In genomic region chr9:128034821-128035764, GRCh38 we compare ENCODE assay signal across 8 cellular contexts. TPM values are rescaled to one million over a fixed set of nuclear protein-coding genes. Genes with fewer than 3 reads are reported as not detected.
DNase-seq lines count a peak whose midpoint lies in the region; ATAC-seq, FAIRE-seq and TF ChIP-seq lines count a peak whose summit lies in the region.

No MANE protein-coding gene starts in this region.

- peak; percentile 95 for TF ChIP-seq CTCF in kidney (IDR thresholded peaks at IDR 0.05; ENCODE audit: borderline replicate concordance, extremely low read depth, insufficient read depth)

- H3K27ac ChIP-seq in kidney (ENCODE audit: low read depth in 2 of 2, low read length in 2 of 2), result no peak overlapping the region

- H3K9me3 ChIP-seq in kidney (ENCODE audit: control insufficient read depth in 1 of 2, low read length in 2 of 2), result no peaks in the 10 kb centered on the region

- FAIRE-seq in kidney (lab: Jason Lieb, UNC), result no peak

- H3K4me3 ChIP-seq in kidney (ENCODE audit: low read length in 2 of 2), result no peak overlapping the region

- ATAC-seq in HG03108 (IDR thresholded peaks at IDR 0.05; ENCODE audit: unreplicated experiment) (peak; percentile 46), GM18873 (IDR thresholded peaks at IDR 0.05; ENCODE audit: low FRiP score, unreplicated experiment) (no peak)

- no peaks in the 10 kb centered on the region for H3K4me1 ChIP-seq in kidney (ENCODE audit: control insufficient read depth in 1 of 2, insufficient read depth in 1 of 2, low read depth in 1 of 2, low read length in 2 of 2)

- H3K9ac ChIP-seq in kidney (ENCODE audit: low read length in 2 of 2), result peak overlapping the region in 1 of 2 donors; percentile 15

- peak; percentile 90 for DNase-seq in DMS79 treated with DMSO at 0.1 percent for 48 hours (lab: John Stamatoyannopoulos, UW)
- peak; percentile 32 to 73 for DNase-seq in NCI-H446 (lab: John Stamatoyannopoulos, UW)
- DNase-seq in activated CD4-positive, CD25-positive, alpha-beta regulatory T cell (lab: John Stamatoyannopoulos, UW), result peak; percentile 26 to 39 (median 34)
- peak; percentile 90 for DNase-seq in cerebellar cortex (ENCODE audit: low spot score)
- DNase-seq in kidney, result peak; percentile 91
- peak; percentile 39 to 55 for DNase-seq in stimulated activated CD4-positive, alpha-beta T cell treated with anti-CD3 and anti-CD28 coated beads, Interleukin-15, amount 100 ng/mL, for 48 hours (ENCODE audit: low read depth in 2 of 2)

- intact Hi-C loops in kidney (cut with DNase I), result loop anchor here (2.0 kb wide), 1 partner anchor 92 kb away; no protein-coding TSS in a partner anchor

- H3K36me3 ChIP-seq in kidney (ENCODE audit: control insufficient read depth in 1 of 2, insufficient read depth in 2 of 2, low read length in 2 of 2), result no peaks in the 10 kb centered on the region

RNA-seq across cellular contexts. Expression of gene NAIF1, which starts 32.0 kb away (rescaled TPM):
- total RNA-seq in kidney, result 12.3 TPM
- 9.7 TPM for polyA plus RNA-seq in kidney (ENCODE audit: insufficient read depth, low read depth, low replicate concordance)

RNA-seq across cellular contexts. Expression of gene SLC25A25, which starts 32.9 kb away (rescaled TPM):
- 24.9 TPM for total RNA-seq in kidney
- 20.4 TPM for polyA plus RNA-seq in kidney (ENCODE audit: insufficient read depth, low read depth, low replicate concordance)

RNA-seq across cellular contexts. Expression of gene EEIG1, which starts 54.3 kb away (rescaled TPM):
- 75.9 TPM for total RNA-seq in kidney
- polyA plus RNA-seq in kidney (ENCODE audit: insufficient read depth, low read depth, low replicate concordance), result 34.3 TPM

Comparison
In these comparisons a context has a peak if more than half of its experiments do, and no peak if none do; other contexts are left out.
1. DNase-seq: peak in every context shown above with its lines; median percentile 91 in kidney; 90 in DMS79 treated with DMSO at 0.1 percent for 48 hours; 90 in cerebellar cortex; 52 in NCI-H446; 47 in stimulated activated CD4-positive, alpha-beta T cell treated with anti-CD3 and anti-CD28 coated beads, Interleukin-15, amount 100 ng/mL, for 48 hours; 34 in activated CD4-positive, CD25-positive, alpha-beta regulatory T cell.